Comparison of ENCODE assay signal across 1 cellular context in genomic region chr20:13659288-13659687, GRCh38.
TF ChIP-seq lines count a peak whose summit lies in the region.

No MANE protein-coding gene starts in this region.

TF ChIP-seq in GM12878, 131 proteins besides CTCF, POLR2A, EP300 and RAD21 (continued from another document and continues in another):
- no peak for TF ChIP-seq NKRF (conservative IDR thresholded peaks at IDR 0.05)
- TF ChIP-seq ZBTB11 (CRISPR knock-in tag; IDR thresholded peaks at IDR 0.05), result no peak
- TF ChIP-seq REST (IDR thresholded peaks at IDR 0.05; ENCODE audit: low read depth, low read length), result no peak
- TF ChIP-seq ZBED1 (IDR thresholded peaks at IDR 0.05; ENCODE audit: borderline replicate concordance), result peak; percentile 57; the same call in 1 of the 2 replicates
- no peak for TF ChIP-seq MYC (IDR thresholded peaks at IDR 0.05; ENCODE audit: insufficient read depth, insufficient read length, insufficient replicate concordance, low read length, severe bottlenecking)
- no peak for TF ChIP-seq GATAD2B (conservative IDR thresholded peaks at IDR 0.05; ENCODE audit: low read depth)
- no peak for TF ChIP-seq IRF5 (IDR thresholded peaks at IDR 0.05; ENCODE audit: borderline replicate concordance)
- no peak for TF ChIP-seq RCOR1 (conservative IDR thresholded peaks at IDR 0.05; ENCODE audit: low read depth, low read length)
- TF ChIP-seq RB1 (IDR thresholded peaks at IDR 0.05; ENCODE audit: borderline replicate concordance), result no peak
- peak; percentile 64; the same call in 1 of the 2 replicates for TF ChIP-seq MTA3 (IDR thresholded peaks at IDR 0.05; ENCODE audit: borderline replicate concordance, low read length)
- TF ChIP-seq BACH1 (IDR thresholded peaks at IDR 0.05; ENCODE audit: borderline replicate concordance), result peak; percentile 80; the same call in 1 of the 2 replicates
- no peak for TF ChIP-seq SUPT20H (IDR thresholded peaks at IDR 0.05; ENCODE audit: borderline replicate concordance, control insufficient read depth, low read depth, low read length)
- TF ChIP-seq NRF1 (conservative IDR thresholded peaks at IDR 0.05; ENCODE audit: low read depth, low read length), result no peak
- TF ChIP-seq GABPA (IDR thresholded peaks at IDR 0.05; ENCODE audit: low read depth), result 0 out of 2 replicates have a peak, but pooled peaks have one; percentile 15
- TF ChIP-seq SP1 (IDR thresholded peaks at IDR 0.05; ENCODE audit: low read depth, low read length), result no peak
- TF ChIP-seq STAT3 (IDR thresholded peaks at IDR 0.05; ENCODE audit: low read depth, low read length), result no peak
- no peak for TF ChIP-seq POLR2AphosphoS2 (IDR thresholded peaks at IDR 0.05; ENCODE audit: low read depth, low read length)
- peak; percentile 41 for TF ChIP-seq BCL3 (IDR thresholded peaks at IDR 0.05; ENCODE audit: borderline replicate concordance, insufficient read depth, low read depth, low read length, poor library complexity, severe bottlenecking)
- peak; percentile 56; the same call in 1 of the 2 replicates for TF ChIP-seq CREM (IDR thresholded peaks at IDR 0.05; ENCODE audit: low read depth)
- TF ChIP-seq HDAC2 (IDR thresholded peaks at IDR 0.05), result no peak
- no peak for TF ChIP-seq TBL1XR1 (IDR thresholded peaks at IDR 0.05; ENCODE audit: low read depth, low read length)
- TF ChIP-seq SMARCA5 (IDR thresholded peaks at IDR 0.05), result no peak
- TF ChIP-seq WRNIP1 (IDR thresholded peaks at IDR 0.05; ENCODE audit: borderline replicate concordance, low read depth, low read length), result no peak
- no peak for TF ChIP-seq FOXK2 (IDR thresholded peaks at IDR 0.05)
- TF ChIP-seq MTA2 (IDR thresholded peaks at IDR 0.05; ENCODE audit: low read depth), result peak; percentile 80
- no peak for TF ChIP-seq BCLAF1 (IDR thresholded peaks at IDR 0.05)
- no peak for TF ChIP-seq CEBPB (IDR thresholded peaks at IDR 0.05; ENCODE audit: borderline replicate concordance in 1 of 2, low read depth in 2 of 2, low read length in 2 of 2)
- TF ChIP-seq HSF1 (IDR thresholded peaks at IDR 0.05; ENCODE audit: low read depth, low read length), result no peak
- TF ChIP-seq USF2 (IDR thresholded peaks at IDR 0.05; ENCODE audit: borderline replicate concordance, low read depth, low read length), result no peak
- no peak for TF ChIP-seq SREBF2 (IDR thresholded peaks at IDR 0.05; ENCODE audit: low read length)
- TF ChIP-seq USF1 (IDR thresholded peaks at IDR 0.05; ENCODE audit: borderline replicate concordance, extremely low read length, insufficient read depth, low read depth, low read length), result no peak
- TF ChIP-seq ZNF24 (IDR thresholded peaks at IDR 0.05), result peak; percentile 42; the same call in 1 of the 2 replicates
- no peak for TF ChIP-seq ZZZ3 (IDR thresholded peaks at IDR 0.05; ENCODE audit: control insufficient read depth, insufficient read length, low read depth)
- TF ChIP-seq ZBTB40 (IDR thresholded peaks at IDR 0.05; ENCODE audit: borderline replicate concordance), result no peak
